In the genomic region with DNA sequence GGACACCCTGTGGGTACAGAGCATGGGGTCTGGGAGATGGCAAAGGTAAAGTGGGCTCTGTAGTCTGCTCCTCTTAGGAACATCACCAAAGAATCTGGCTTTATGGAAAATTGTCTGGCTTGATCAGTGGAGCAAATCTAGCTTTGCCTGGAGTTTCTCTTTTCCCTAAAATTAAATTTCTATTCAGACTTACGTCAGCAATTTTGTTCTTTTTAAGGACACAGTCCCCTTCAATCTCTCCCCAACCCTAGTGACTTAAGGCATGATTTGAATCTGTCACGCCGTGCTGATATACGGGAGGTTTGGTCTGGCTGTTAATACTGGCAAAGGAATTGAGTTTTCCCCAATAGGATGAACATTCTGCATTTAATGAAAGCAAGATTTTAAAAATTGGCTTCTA, we compare ENCODE assay signal across 1 cellular context.
TF ChIP-seq lines count a peak whose summit lies in the region.

No MANE protein-coding gene starts in this region.

TF ChIP-seq in K562, 482 proteins besides CTCF, POLR2A, EP300 and RAD21 (continued from another document):
- no peak for TF ChIP-seq MXD1 (CRISPR knock-in tag; IDR thresholded peaks at IDR 0.05; ENCODE audit: borderline replicate concordance, poor library complexity, severe bottlenecking)
- peak; percentile 24; the same call in 1 of the 2 replicates for TF ChIP-seq MAFK (IDR thresholded peaks at IDR 0.05; ENCODE audit: low read length)
- no peak for TF ChIP-seq NFYB (IDR thresholded peaks at IDR 0.05; ENCODE audit: extremely low read depth, insufficient read length)
- TF ChIP-seq RBM17 (IDR thresholded peaks at IDR 0.05; ENCODE audit: borderline replicate concordance, low read depth, low read length) = no peak
